8 cellular contexts compared by ENCODE assay signal in the genomic region with DNA sequence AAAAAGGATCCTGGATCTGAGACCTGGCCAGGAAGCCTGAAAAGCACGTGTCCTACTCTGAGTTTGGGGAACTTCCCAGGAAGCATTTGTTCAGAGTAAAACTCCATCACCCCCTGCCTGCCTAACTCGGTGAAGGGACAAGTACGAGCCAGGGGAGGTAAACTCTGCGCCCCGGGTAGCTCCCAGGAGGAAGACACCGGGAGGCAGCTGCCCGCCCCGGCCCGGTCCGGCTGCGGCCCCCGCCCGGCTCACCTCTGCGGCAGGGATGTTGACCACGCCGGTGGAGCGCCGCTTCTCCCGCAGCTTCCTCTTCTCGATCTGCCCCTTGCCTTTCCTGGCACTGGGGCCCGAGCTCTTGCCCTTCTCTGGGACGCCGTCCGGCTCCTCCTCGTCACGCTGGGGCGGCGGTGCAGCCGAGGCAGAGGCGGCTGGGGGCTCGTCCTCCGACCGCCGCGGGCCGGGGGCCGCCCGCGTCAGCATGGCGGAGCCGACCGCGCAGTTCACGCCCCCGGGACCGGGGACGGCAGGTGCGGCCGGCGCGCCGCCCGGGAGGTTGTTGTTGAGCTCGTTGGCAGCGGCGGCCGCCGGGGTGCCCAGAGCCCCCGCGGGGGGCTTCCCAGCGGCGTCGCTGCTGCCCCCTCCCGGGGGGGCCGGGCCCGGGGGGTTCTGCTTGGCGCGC. TPM values are rescaled to one million over a fixed set of nuclear protein-coding genes. Genes with fewer than 3 reads are reported as not detected.
DNase-seq lines count a peak whose midpoint lies in the region; ATAC-seq and TF ChIP-seq lines count a peak whose summit lies in the region.

No MANE protein-coding gene starts in this region.

- ATAC-seq in GM19395 (IDR thresholded peaks at IDR 0.05; ENCODE audit: unreplicated experiment) (peak; percentile 27), HG03354 (IDR thresholded peaks at IDR 0.05; ENCODE audit: poor library complexity, severe bottlenecking, unreplicated experiment) (peak; percentile 26), lung (ENCODE audit: insufficient read depth, low FRiP score) (peak; percentile 1)

- intact Hi-C loops in testis (cut with DNase I; ENCODE audit: low total_unique reads): loop anchor here (5.0 to 10.0 kb wide), 2 partner anchors 135 to 243 kb away; no protein-coding TSS in a partner anchor

- H3K9me3 ChIP-seq in duodenal mucosa (ENCODE audit: control insufficient read depth in 1 of 2, low read length in 2 of 2) (no peaks in the 10 kb centered on the region), lung (ENCODE audit: control insufficient read depth in 2 of 2, insufficient read depth in 1 of 2, low read length in 1 of 2) (no peaks in the 10 kb centered on the region), testis (no peaks in the 10 kb centered on the region)

- H3K4me1 ChIP-seq in duodenal mucosa (ENCODE audit: control insufficient read depth in 1 of 2, insufficient read depth in 2 of 2, low read length in 2 of 2) (peaks cover 11 to 26% of the 10 kb centered on the region in 2 donors), lung (ENCODE audit: control insufficient read depth in 2 of 2, insufficient read depth in 2 of 2, low read length in 2 of 2) (peaks cover 2 to 3% of the 10 kb centered on the region in 2 donors), testis (peaks cover 7% of the 10 kb centered on the region)

- H3K9ac ChIP-seq in duodenal mucosa (ENCODE audit: low read depth in 1 of 2, low read length in 2 of 2): peak overlapping the region; percentile 69 to 71

- no peak for TF ChIP-seq CTCF in lung (IDR thresholded peaks at IDR 0.05; ENCODE audit: control extremely low read depth, extremely low read depth)
- no peak for TF ChIP-seq CTCF in testis (IDR thresholded peaks at IDR 0.05)

- H3K4me3 ChIP-seq in duodenal mucosa (ENCODE audit: low read depth in 1 of 2, low read length in 2 of 2): peak overlapping the region; percentile 68 to 84
- peak overlapping the region; percentile 67 for H3K4me3 ChIP-seq in lung
- peak overlapping the region; percentile 84 to 99 for H3K4me3 ChIP-seq in testis

- TF ChIP-seq POLR2A in testis (IDR thresholded peaks at IDR 0.05): no peak

- peaks cover 0 to 7% of the 10 kb centered on the region in 2 donors for H3K27me3 ChIP-seq in duodenal mucosa (ENCODE audit: control insufficient read depth in 1 of 2, insufficient read depth in 2 of 2, low read length in 2 of 2)
- H3K27me3 ChIP-seq in lung (ENCODE audit: control insufficient read depth, insufficient read depth): no peaks in the 10 kb centered on the region
- no peaks in the 10 kb centered on the region for H3K27me3 ChIP-seq in testis

- DNase-seq in DMS153 (lab: John Stamatoyannopoulos, UW) (peak; percentile 18), DMS153 treated with DMSO at 0.1 percent for 48 hours (lab: John Stamatoyannopoulos, UW; ENCODE audit: unreplicated experiment) (no peak), SK-N-DZ (ENCODE audit: low spot score) (peak; percentile 42), lung (ENCODE audit: low spot score) (peak; percentile 49), testis (peak; percentile 72)

- H3K36me3 ChIP-seq in duodenal mucosa (ENCODE audit: control insufficient read depth in 1 of 2, insufficient read depth in 2 of 2, low read length in 2 of 2): no peaks in the 10 kb centered on the region
- peaks cover 0 to 1% of the 10 kb centered on the region in 2 donors for H3K36me3 ChIP-seq in lung (ENCODE audit: control insufficient read depth in 2 of 2, insufficient read depth in 2 of 2, low read length in 2 of 2)
- no peaks in the 10 kb centered on the region for H3K36me3 ChIP-seq in testis (ENCODE audit: low read depth, missing control alignments)

- H3K27ac ChIP-seq in duodenal mucosa (ENCODE audit: low read depth, low read length) (peak overlapping the region; percentile 90), lung (ENCODE audit: low read depth in 1 of 2, low read length in 1 of 2) (peak overlapping the region; percentile 4 to 96), testis (peak overlapping the region; percentile 96 to 97)

- 0 to 1% methylated on average over 53 to 68 of the region's 68 CpGs for WGBS in lung, 2 donors
- 0% methylated on average over 9 to 30 of the region's 68 CpGs for WGBS in testis, 2 donors

RNA-seq across cellular contexts. Expression of gene PAWR, which starts 1.1 kb away (rescaled TPM):
- polyA plus RNA-seq in SK-N-DZ (2014; cell fraction: cytosol; rRNA removed): 24.7 and 31.2 TPM in 2 replicates
- polyA plus RNA-seq in SK-N-DZ (2014; cell fraction: nucleus; rRNA removed): 46.8 and 48.7 TPM in 2 replicates
- total RNA-seq in lung: 100 to 1,000 TPM in 1 of 2 donors, 10 to 100 TPM in 1; 77.6 to 119 TPM
- 10 to 100 TPM in 1 of 2 donors, 1 to 10 TPM in 1; 6.8 to 35.2 TPM for polyA plus RNA-seq in lung
- 10 to 100 TPM; 50.2 to 59.2 TPM for total RNA-seq in testis
- polyA plus RNA-seq in testis (ENCODE audit: insufficient read depth, low read depth, low replicate concordance): 37.2 TPM
